ENCODE assay signal across 19 cellular contexts in the genomic region with DNA sequence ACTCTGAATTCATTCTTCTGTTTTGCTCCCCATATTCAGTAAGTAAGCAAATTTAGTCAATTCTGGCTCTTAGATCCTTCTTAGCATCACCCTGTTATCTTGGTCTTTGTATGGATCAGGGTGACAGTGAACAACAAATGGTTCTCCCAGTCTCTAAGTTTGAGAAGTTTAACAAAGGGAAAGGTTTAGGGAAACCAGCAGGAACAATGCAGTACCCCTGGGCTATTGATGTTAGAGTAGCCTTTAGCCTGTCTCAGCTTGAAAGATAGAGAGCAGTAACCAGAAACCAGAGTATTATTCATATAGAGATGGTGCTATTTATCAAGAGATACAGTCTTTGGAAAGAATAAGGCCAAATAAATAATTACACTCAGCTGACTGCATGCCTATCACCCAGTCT.
A peak's percentile ranks its signal among the peaks of the same experiment; 100 is the strongest.
DNase-seq lines count a peak whose midpoint lies in the region; ATAC-seq and TF ChIP-seq lines count a peak whose summit lies in the region.
"Had no signal": no experiment of that assay in that cellular context is flagged by ENCODE, and none has a peak within 500 bp of the region (broad histone marks: within the 10 kb centered on the region; RNA-seq: fewer than 3 reads in every experiment).

No MANE protein-coding gene starts in this region.

- H3K4me3 Mint-ChIP-seq in GM23338 = no peak overlapping the region
- H3K4me3 Mint-ChIP-seq: CD4-positive, CD25-positive, alpha-beta regulatory T cell; CD8-positive, alpha-beta memory T cell; H9 had no signal

- no peak overlapping the region for H3K18ac ChIP-seq in neuronal stem cell (ENCODE audit: low read length)

- no peaks in the 10 kb centered on the region for H3K9me3 ChIP-seq in neuronal stem cell (replicated peaks in 1 of 2; ENCODE audit: control insufficient read depth in 2 of 2, insufficient read depth in 1 of 2, low read depth in 1 of 2, low read length in 2 of 2)
- no peaks in the 10 kb centered on the region for H3K9me3 ChIP-seq in mucosa of descending colon
- H3K9me3 ChIP-seq: BE2C had no signal

- no peak overlapping the region for H3K27ac Mint-ChIP-seq in GM23338
- H3K27ac Mint-ChIP-seq: CD4-positive, CD25-positive, alpha-beta regulatory T cell; CD8-positive, alpha-beta memory T cell; H9 had no signal

- H2AK5ac ChIP-seq in neuronal stem cell (ENCODE audit: low read depth, low read length) = no peak overlapping the region

- no peak overlapping the region for H2BK12ac ChIP-seq in neuronal stem cell (ENCODE audit: low read length)

- no peaks in the 10 kb centered on the region for H3K79me1 ChIP-seq in neuronal stem cell (ENCODE audit: low read depth, low read length)

- H4K8ac ChIP-seq in neuronal stem cell (ENCODE audit: low read depth, low read length) = no peak overlapping the region

- H3K36me3 Mint-ChIP-seq in GM23338 (ENCODE audit: low read depth) = peaks cover 26% of the 10 kb centered on the region
- H3K36me3 Mint-ChIP-seq: CD4-positive, CD25-positive, alpha-beta regulatory T cell; CD8-positive, alpha-beta memory T cell had no signal

- no peak overlapping the region for H4K91ac ChIP-seq in neuronal stem cell (ENCODE audit: low read depth, low read length, poor library complexity)

- no peak for TF ChIP-seq CTCF in GM23338 (conservative IDR thresholded peaks at IDR 0.05; ENCODE audit: low read depth in 2 of 2)
- no peak for TF ChIP-seq CTCF in foreskin keratinocyte (conservative IDR thresholded peaks at IDR 0.05)
- TF ChIP-seq CTCF in mucosa of descending colon (IDR thresholded peaks at IDR 0.05) = no peak
- no peak for TF ChIP-seq CTCF in foreskin fibroblast (IDR thresholded peaks at IDR 0.05; ENCODE audit: low read depth, low read length)

- intact Hi-C loops in mucosa of descending colon (cut with DNase I, micrococcal nuclease) = no loop called here

- no peak overlapping the region for H2BK15ac ChIP-seq in neuronal stem cell (ENCODE audit: low read length)

- no peaks in the 10 kb centered on the region for H3K27me3 ChIP-seq in GM23338 (ENCODE audit: insufficient read depth)
- H3K27me3 ChIP-seq in foreskin keratinocyte = peaks cover 3% of the 10 kb centered on the region
- no peaks in the 10 kb centered on the region for H3K27me3 ChIP-seq in neuronal stem cell (ENCODE audit: control insufficient read depth in 3 of 3, insufficient read depth in 3 of 3, low read depth in 1 of 3, low read length in 3 of 3)
- H3K27me3 ChIP-seq: BE2C had no signal

- H3K4me3 ChIP-seq in GM23338 (no peak overlapping the region), neuronal stem cell (ENCODE audit: low read length in 2 of 2) (no peak overlapping the region), mucosa of descending colon (no peak overlapping the region), foreskin fibroblast (ENCODE audit: low read depth in 1 of 2, low read length in 2 of 2) (no peak overlapping the region)
- H3K4me3 ChIP-seq: GM23248 had no signal

- no peak overlapping the region for H3K4ac ChIP-seq in neuronal stem cell (ENCODE audit: low read length)

- no peaks in the 10 kb centered on the region for H3F3A ChIP-seq in GM23338 (replicated peaks; ENCODE audit: low read depth)

- H3K4me1 Mint-ChIP-seq in GM23338 = no peaks in the 10 kb centered on the region
- H3K4me1 Mint-ChIP-seq: CD4-positive, CD25-positive, alpha-beta regulatory T cell; CD8-positive, alpha-beta memory T cell had no signal

- DNase-seq in GM23338 (ENCODE audit: low spot score) (peak; percentile 16), NCI-H69 (lab: John Stamatoyannopoulos, UW) (peak; percentile 37), foreskin keratinocyte (peak; percentile 13 to 29), neuronal stem cell (ENCODE audit: low spot score) (no peak), mucosa of descending colon (no peak), foreskin fibroblast (no peak)
- DNase-seq: ACHN; BE2C; C1 segment of cervical spinal cord; CD4-positive, CD25-positive, alpha-beta regulatory T cell; CD8-positive, alpha-beta memory T cell; COR-L47; DMS 273 treated with DMSO at 0.1 percent for 48 hours; DMS53; DND-41; EL; GM23248; H9 had no signal

- H3K9me3 Mint-ChIP-seq in GM23338 = peaks cover 25% of the 10 kb centered on the region

- no peaks in the 10 kb centered on the region for H3K79me2 ChIP-seq in GM23338 (replicated peaks; ENCODE audit: insufficient read depth)

- no peaks in the 10 kb centered on the region for H3K9me2 ChIP-seq in GM23338 (ENCODE audit: insufficient read depth)

- no peak overlapping the region for H3K27ac ChIP-seq in GM23338 (ENCODE audit: low read depth)
- H3K27ac ChIP-seq in foreskin keratinocyte = no peak overlapping the region
- no peak overlapping the region for H3K27ac ChIP-seq in neuronal stem cell (replicated peaks; ENCODE audit: low read length)
- H3K27ac ChIP-seq: GM23248 had no signal

- no peak overlapping the region for H3K23ac ChIP-seq in neuronal stem cell (ENCODE audit: low read depth, low read length, poor library complexity)

- H3K9ac ChIP-seq in neuronal stem cell (ENCODE audit: low read depth, low read length, poor library complexity) = no peak overlapping the region
- H3K9ac ChIP-seq: GM23248 had no signal

- H3K4me1 ChIP-seq in GM23338 (ENCODE audit: insufficient read depth) = no peaks in the 10 kb centered on the region
- H3K4me1 ChIP-seq in foreskin keratinocyte = peaks cover 4% of the 10 kb centered on the region
- H3K4me1 ChIP-seq in neuronal stem cell (ENCODE audit: control insufficient read depth in 2 of 2, insufficient read depth in 1 of 2, low read depth in 1 of 2, low read length in 2 of 2) = no peaks in the 10 kb centered on the region
- H3K4me1 ChIP-seq in mucosa of descending colon (ENCODE audit: low read depth) = no peaks in the 10 kb centered on the region
- H3K4me1 ChIP-seq: BE2C had no signal

- H2BK5ac ChIP-seq in neuronal stem cell (ENCODE audit: low read length) = no peak overlapping the region

- ATAC-seq in GM23338 (peak; percentile 81), foreskin keratinocyte (peak; percentile 19), mucosa of descending colon (no peak), GM19452 (IDR thresholded peaks at IDR 0.05; ENCODE audit: unreplicated experiment) (no peak)

- no peak overlapping the region for H3K14ac ChIP-seq in neuronal stem cell (ENCODE audit: low read length)

- H2BK120ac ChIP-seq in neuronal stem cell (ENCODE audit: low read depth, low read length) = no peak overlapping the region

- H3K4me2 ChIP-seq in GM23338 (no peak overlapping the region), neuronal stem cell (ENCODE audit: insufficient read depth, low read length, poor library complexity, severe bottlenecking) (no peak overlapping the region)

- H3K27me3 Mint-ChIP-seq in GM23338 (ENCODE audit: insufficient read depth, low read depth, poor library complexity) = no peaks in the 10 kb centered on the region
- H3K27me3 Mint-ChIP-seq: CD4-positive, CD25-positive, alpha-beta regulatory T cell; CD8-positive, alpha-beta memory T cell had no signal

- H4K20me1 ChIP-seq in GM23338 (replicated peaks; ENCODE audit: insufficient read depth) = no peaks in the 10 kb centered on the region

- H2AFZ ChIP-seq in GM23338 = no peak overlapping the region
- peak overlapping the region; percentile 18 for H2AFZ ChIP-seq in neuronal stem cell (ENCODE audit: low read length)
- H2AFZ ChIP-seq: GM23248 had no signal

- H3K36me3 ChIP-seq in GM23338 (ENCODE audit: insufficient read depth) = no peaks in the 10 kb centered on the region
- no peaks in the 10 kb centered on the region for H3K36me3 ChIP-seq in neuronal stem cell (replicated peaks in 1 of 2; ENCODE audit: control insufficient read depth in 2 of 2, insufficient read depth in 2 of 2, low read length in 2 of 2)
- H3K36me3 ChIP-seq in mucosa of descending colon (ENCODE audit: low read depth) = no peaks in the 10 kb centered on the region
- H3K36me3 ChIP-seq: BE2C had no signal

TF ChIP-seq in GM23338, 12 proteins besides CTCF, POLR2A, EP300 and RAD21 (continues in another document):
- no peak for TF ChIP-seq ZNF331 (CRISPR knock-in tag; IDR thresholded peaks at IDR 0.05; ENCODE audit: low read depth)
- no peak for TF ChIP-seq EZH2 (IDR thresholded peaks at IDR 0.05; ENCODE audit: low read depth, unreplicated experiment)
- TF ChIP-seq POLR2AphosphoS5 (IDR thresholded peaks at IDR 0.05; ENCODE audit: low read depth) = no peak
- no peak for TF ChIP-seq NANOG (IDR thresholded peaks at IDR 0.05; ENCODE audit: borderline replicate concordance)
- TF ChIP-seq ZNF114 (CRISPR knock-in tag; IDR thresholded peaks at IDR 0.05) = no peak
- no peak for TF ChIP-seq CREB1 (CRISPR knock-in tag; IDR thresholded peaks at IDR 0.05; ENCODE audit: low read depth)
- no peak for TF ChIP-seq EZH2phosphoT487 (IDR thresholded peaks at IDR 0.05; ENCODE audit: unreplicated experiment)
- TF ChIP-seq, protein P1, sequence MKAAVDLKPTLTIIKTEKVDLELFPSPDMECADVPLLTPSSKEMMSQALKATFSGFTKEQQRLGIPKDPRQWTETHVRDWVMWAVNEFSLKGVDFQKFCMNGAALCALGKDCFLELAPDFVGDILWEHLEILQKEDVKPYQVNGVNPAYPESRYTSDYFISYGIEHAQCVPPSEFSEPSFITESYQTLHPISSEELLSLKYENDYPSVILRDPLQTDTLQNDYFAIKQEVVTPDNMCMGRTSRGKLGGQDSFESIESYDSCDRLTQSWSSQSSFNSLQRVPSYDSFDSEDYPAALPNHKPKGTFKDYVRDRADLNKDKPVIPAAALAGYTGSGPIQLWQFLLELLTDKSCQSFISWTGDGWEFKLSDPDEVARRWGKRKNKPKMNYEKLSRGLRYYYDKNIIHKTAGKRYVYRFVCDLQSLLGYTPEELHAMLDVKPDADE (IDR thresholded peaks at IDR 0.05) = no peak

Comparison
In these comparisons a context has a peak if more than half of its experiments do, and no peak if none do; other contexts are left out.
1. ATAC-seq: peak in GM23338 (single experiment) and foreskin keratinocyte (single experiment); none in mucosa of descending colon (single experiment) and GM19452 (single experiment).
2. DNase-seq: peak in GM23338 (single experiment), NCI-H69 (single experiment) and foreskin keratinocyte (2 of 2); none in neuronal stem cell (single experiment), mucosa of descending colon (0 of 3) and foreskin fibroblast (0 of 2).